Comparison of ENCODE assay signal across 8 cellular contexts in genomic region chr12:50314629-50315312, GRCh38. TPM values are rescaled to one million over a fixed set of nuclear protein-coding genes. Genes with fewer than 3 reads are reported as not detected.
DNase-seq lines count a peak whose midpoint lies in the region; ATAC-seq, FAIRE-seq and TF ChIP-seq lines count a peak whose summit lies in the region.

No MANE protein-coding gene starts in this region.

- DNase-seq in DMS 273 (lab: John Stamatoyannopoulos, UW; ENCODE audit: unreplicated experiment) (peak; percentile 47), DMS 273 treated with DMSO at 0.1 percent for 48 hours (lab: John Stamatoyannopoulos, UW) (no peak), NCI-H1092 (lab: John Stamatoyannopoulos, UW) (peak; percentile 16), ascending aorta (ENCODE audit: low spot score in 2 of 2) (no peak), kidney (no peak), activated gamma-delta T cell (lab: John Stamatoyannopoulos, UW) (no peak)
- no peak for DNase-seq in activated CD4-positive, alpha-beta T cell treated with anti-CD3 and anti-CD28 coated beads for 4 hours

- H3K9me3 ChIP-seq in ascending aorta (no peaks in the 10 kb centered on the region), kidney (ENCODE audit: control insufficient read depth in 1 of 2, low read length in 2 of 2) (no peaks in the 10 kb centered on the region)

- H3K4me3 ChIP-seq in ascending aorta (no peak overlapping the region), kidney (ENCODE audit: low read length in 2 of 2) (no peak overlapping the region)

- H3K9ac ChIP-seq in kidney (ENCODE audit: low read length in 2 of 2): no peak overlapping the region

- no peaks in the 10 kb centered on the region for H3K36me3 ChIP-seq in ascending aorta
- no peaks in the 10 kb centered on the region for H3K36me3 ChIP-seq in kidney (ENCODE audit: control insufficient read depth in 1 of 2, insufficient read depth in 2 of 2, low read length in 2 of 2)

- H3K27me3 ChIP-seq in ascending aorta: no peaks in the 10 kb centered on the region

- TF ChIP-seq CTCF in ascending aorta (IDR thresholded peaks at IDR 0.05): peak; percentile 27 to 65 (median 47)
- peak; percentile 49 for TF ChIP-seq CTCF in kidney (IDR thresholded peaks at IDR 0.05; ENCODE audit: borderline replicate concordance, extremely low read depth, insufficient read depth)

- no peak for FAIRE-seq in kidney (lab: Jason Lieb, UNC)

- no peak for ATAC-seq in GM18870 (IDR thresholded peaks at IDR 0.05; ENCODE audit: unreplicated experiment)

- H3K27ac ChIP-seq in ascending aorta: no peak overlapping the region
- H3K27ac ChIP-seq in kidney (ENCODE audit: low read depth in 2 of 2, low read length in 2 of 2): no peak overlapping the region

- no peaks in the 10 kb centered on the region for H3K4me1 ChIP-seq in ascending aorta
- H3K4me1 ChIP-seq in kidney (ENCODE audit: control insufficient read depth in 1 of 2, insufficient read depth in 1 of 2, low read depth in 1 of 2, low read length in 2 of 2): peaks cover 0 to 5% of the 10 kb centered on the region in 2 donors

- intact Hi-C loops in ascending aorta (cut with DNase I) (loop anchor here (2.0 to 10.0 kb wide), 3 partner anchors 94 to 240 kb away; no protein-coding TSS in a partner anchor), kidney (cut with DNase I) (no loop called here)

RNA-seq across cellular contexts. Expression of gene LIMA1, which starts 31.5 kb away (rescaled TPM):
- total RNA-seq in ascending aorta: 79.4 TPM
- total RNA-seq in kidney: 76.1 TPM
- 43.1 TPM for polyA plus RNA-seq in kidney (ENCODE audit: insufficient read depth, low read depth, low replicate concordance)

Comparison
In these comparisons a context has a peak if more than half of its experiments do, and no peak if none do; other contexts are left out.
1. DNase-seq: peak in DMS 273 (single experiment) and NCI-H1092 (single experiment); none in DMS 273 treated with DMSO at 0.1 percent for 48 hours (single experiment), ascending aorta (0 of 2), kidney (single experiment), activated gamma-delta T cell (single experiment) and activated CD4-positive, alpha-beta T cell treated with anti-CD3 and anti-CD28 coated beads for 4 hours (0 of 2).